In the genomic region with DNA sequence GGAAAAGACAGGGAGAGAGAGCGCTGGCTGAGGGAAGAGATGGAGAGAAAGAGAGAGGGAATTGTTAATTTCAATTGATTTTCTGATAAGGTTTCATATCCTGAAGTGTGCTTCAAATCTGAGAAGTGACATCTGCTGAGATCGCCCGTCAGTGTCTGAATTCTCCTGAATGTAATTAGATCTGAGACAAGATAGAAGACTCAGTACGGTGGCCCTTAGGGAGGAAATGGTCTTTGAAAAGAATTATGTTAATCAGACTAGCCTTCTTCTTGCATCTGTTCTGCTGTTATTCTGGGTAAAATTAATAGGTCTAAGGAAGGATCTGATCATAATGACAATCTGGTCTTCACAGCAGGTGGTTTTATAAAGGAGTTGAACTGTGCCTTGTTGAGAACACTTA, we compare ENCODE assay signal across 18 cellular contexts.
DNase-seq lines count a peak whose midpoint lies in the region; TF ChIP-seq lines count a peak whose summit lies in the region.
"Had no signal": no experiment of that assay in that cellular context is flagged by ENCODE, and none has a peak within 500 bp of the region (broad histone marks: within the 10 kb centered on the region; RNA-seq: fewer than 3 reads in every experiment).

No MANE protein-coding gene starts in this region.

- no peak overlapping the region for H2BK5ac ChIP-seq in H9 (ENCODE audit: insufficient read length, low read length)

- H3K27me3 Mint-ChIP-seq in H9 (ENCODE audit: low read depth) (peaks cover 15% of the 10 kb centered on the region), endodermal cell (ENCODE audit: insufficient read depth) (peaks cover 9% of the 10 kb centered on the region)
- H3K27me3 Mint-ChIP-seq in activated CD4-positive, alpha-beta memory T cell treated with anti-CD3 and anti-CD28 coated beads, Interleukin-2, amount 10 ng/mL, durations not matched to agents 7 days and 5 days: no peaks in the 10 kb centered on the region

- intact Hi-C loops in A673 (cut with micrococcal nuclease; ENCODE audit: unreplicated experiment): no loop called here

- H3K4me3 Mint-ChIP-seq in H9: peak overlapping the region; percentile 6 to 16; a peak in 1 of 5 replicates
- H3K4me3 Mint-ChIP-seq in endodermal cell: no peak overlapping the region
- H3K4me3 Mint-ChIP-seq in activated CD4-positive, alpha-beta memory T cell treated with anti-CD3 and anti-CD28 coated beads, Interleukin-2, amount 10 ng/mL, durations not matched to agents 7 days and 5 days: no peak overlapping the region
- H3K4me3 Mint-ChIP-seq: activated naive CD8-positive, alpha-beta T cell; activated T-helper 1 cell treated with anti-CD3 and anti-CD28 coated beads, Interleukin-12 subunit alpha, Interleukin-12 subunit beta, Interleukin-2, Interleukin-4 antibody, amounts not matched to agents 30 ng/mL and 10 ng/mL and 1 ng/mL, durations not matched to agents 14 hours and 24 hours and 36 hours had no signal

- no peaks in the 10 kb centered on the region for H3K23me2 ChIP-seq in H9 (ENCODE audit: insufficient read length, low read depth, low read length, poor library complexity, severe bottlenecking)

- H3K23ac ChIP-seq in H9 (ENCODE audit: insufficient read length, low read depth, low read length): no peak overlapping the region

- H2AK5ac ChIP-seq in H9 (ENCODE audit: insufficient read length, low read length): no peak overlapping the region

- H3K4ac ChIP-seq in H9 (ENCODE audit: low read depth, low read length): no peak overlapping the region

- H3K79me1 ChIP-seq in H9 (ENCODE audit: insufficient read depth, low read depth, low read length, poor library complexity, severe bottlenecking): no peaks in the 10 kb centered on the region

- H3K9me3 Mint-ChIP-seq in H9 (no peaks in the 10 kb centered on the region; a peak in 1 of 5 replicates), endodermal cell (peaks cover 4% of the 10 kb centered on the region)
- H3K9me3 Mint-ChIP-seq in activated CD4-positive, alpha-beta memory T cell treated with anti-CD3 and anti-CD28 coated beads, Interleukin-2, amount 10 ng/mL, durations not matched to agents 7 days and 5 days: no peaks in the 10 kb centered on the region
- H3K9me3 Mint-ChIP-seq: activated T-helper 1 cell treated with anti-CD3 and anti-CD28 coated beads, Interleukin-12 subunit alpha, Interleukin-12 subunit beta, Interleukin-2, Interleukin-4 antibody, amounts not matched to agents 30 ng/mL and 10 ng/mL and 1 ng/mL, durations not matched to agents 14 hours and 24 hours and 36 hours had no signal

- H3K56ac ChIP-seq in H9 (ENCODE audit: insufficient read length, low read depth, low read length): no peak overlapping the region

- no peak overlapping the region for H2BK20ac ChIP-seq in H9 (ENCODE audit: low read depth, low read length, poor library complexity, severe bottlenecking)

- H2BK120ac ChIP-seq in H9 (ENCODE audit: low read depth, low read length, poor library complexity, severe bottlenecking): no peak overlapping the region

- CTCF ChIA-PET in A673 (lab: Charles Lee): no interaction called here
- CTCF ChIA-PET in activated CD4-positive, alpha-beta memory T cell treated with anti-CD3 and anti-CD28 coated beads, Interleukin-2, amount 10 ng/mL, durations not matched to agents 7 days and 5 days (lab: Charles Lee): no interaction called here

- H2AFZ ChIP-seq in H9 (ENCODE audit: low read length): no peak overlapping the region

- H3K18ac ChIP-seq in H9 (ENCODE audit: insufficient read length, low read depth, low read length): no peak overlapping the region

- H3K27ac Mint-ChIP-seq in H9 (peak overlapping the region in 2 of 3 experiments; percentile 4 to 56; a peak in 3 of 7 replicates), endodermal cell (no peak overlapping the region)
- no peak overlapping the region for H3K27ac Mint-ChIP-seq in activated CD4-positive, alpha-beta memory T cell treated with anti-CD3 and anti-CD28 coated beads, Interleukin-2, amount 10 ng/mL, durations not matched to agents 7 days and 5 days
- H3K27ac Mint-ChIP-seq: activated naive CD8-positive, alpha-beta T cell; activated T-helper 1 cell treated with anti-CD3 and anti-CD28 coated beads, Interleukin-12 subunit alpha, Interleukin-12 subunit beta, Interleukin-2, Interleukin-4 antibody, amounts not matched to agents 30 ng/mL and 10 ng/mL and 1 ng/mL, durations not matched to agents 14 hours and 24 hours and 36 hours had no signal

- peaks cover 3% of the 10 kb centered on the region for H3K27me3 ChIP-seq in A673 (replicated peaks; ENCODE audit: insufficient read depth, low read depth, low read length, poor library complexity)
- H3K27me3 ChIP-seq in H9 (ENCODE audit: insufficient read depth, low read length): no peaks in the 10 kb centered on the region
- no peaks in the 10 kb centered on the region for H3K27me3 ChIP-seq in endodermal cell (ENCODE audit: control insufficient read depth, insufficient read depth, low read length, poor library complexity, severe bottlenecking)
- no peaks in the 10 kb centered on the region for H3K27me3 ChIP-seq in tibial nerve
- H3K27me3 ChIP-seq: right atrium auricular region, SJCRH30 had no signal

- TF ChIP-seq CTCF in A673 (conservative IDR thresholded peaks at IDR 0.05; ENCODE audit: low read depth, low read length) (no peak), H9 (conservative IDR thresholded peaks at IDR 0.05) (no peak), endodermal cell (conservative IDR thresholded peaks at IDR 0.05) (no peak), tibial nerve (IDR thresholded peaks at IDR 0.05) (no peak)

- H3K4me1 Mint-ChIP-seq in H9 (peaks cover 32 to 43% of the 10 kb centered on the region in 2 experiments), endodermal cell (peaks cover 15% of the 10 kb centered on the region)
- H3K4me1 Mint-ChIP-seq in activated CD4-positive, alpha-beta memory T cell treated with anti-CD3 and anti-CD28 coated beads, Interleukin-2, amount 10 ng/mL, durations not matched to agents 7 days and 5 days: peaks cover 4% of the 10 kb centered on the region

- no peaks in the 10 kb centered on the region for H3K36me3 ChIP-seq in A673 (ENCODE audit: insufficient read depth, low read length, poor library complexity, severe bottlenecking)
- no peaks in the 10 kb centered on the region for H3K36me3 ChIP-seq in endodermal cell (ENCODE audit: control insufficient read depth, insufficient read depth, low read length)
- no peaks in the 10 kb centered on the region for H3K36me3 ChIP-seq in tibial nerve
- H3K36me3 ChIP-seq: lower lobe of right lung, right atrium auricular region, SJCRH30 had no signal

- H3K4me1 ChIP-seq in A673 (ENCODE audit: insufficient read depth, low read length, poor library complexity, severe bottlenecking): peaks cover 15% of the 10 kb centered on the region
- H3K4me1 ChIP-seq in H9 (ENCODE audit: insufficient read depth, low read length): no peaks in the 10 kb centered on the region
- H3K4me1 ChIP-seq in endodermal cell (ENCODE audit: control insufficient read depth, insufficient read depth, low read length): no peaks in the 10 kb centered on the region
- H3K4me1 ChIP-seq in tibial nerve: no peaks in the 10 kb centered on the region
- H3K4me1 ChIP-seq: lower lobe of right lung, SJCRH30 had no signal

- WGBS in H9 (ENCODE audit: extremely low coverage, insufficient read length, low lambda C conversion rate): no CpG with 5 or more reads among the region's 4 CpGs
- WGBS in endodermal cell (ENCODE audit: insufficient coverage in 1 of 2, insufficient read length in 1 of 2), 2 experiments: 62 to 76% methylated on average over 3 to 4 of the region's 4 CpGs
- WGBS in tibial nerve, 2 donors: 38 to 48% methylated on average over 4 of the region's 4 CpGs

- peak overlapping the region; percentile 20 for H3K4me2 ChIP-seq in H9 (ENCODE audit: insufficient read depth, insufficient read length, low read length)

- H3K9ac ChIP-seq in H9 (ENCODE audit: extremely low read depth, insufficient read length, low read length) (no peak overlapping the region), endodermal cell (ENCODE audit: extremely low read depth, low read length, poor library complexity, severe bottlenecking) (no peak overlapping the region)

- H3K14ac ChIP-seq in H9 (ENCODE audit: insufficient read depth, low read length): no peak overlapping the region

- TF ChIP-seq EP300 in tibial nerve (IDR thresholded peaks at IDR 0.05): no peak

- no peak overlapping the region for H2BK15ac ChIP-seq in H9 (ENCODE audit: low read depth, low read length)

- H3K27ac ChIP-seq in A673 (ENCODE audit: low read depth, low read length, poor library complexity, severe bottlenecking) (no peak overlapping the region), H9 (ENCODE audit: insufficient read length, low read depth, low read length) (no peak overlapping the region), endodermal cell (ENCODE audit: low read depth, low read length) (peak overlapping the region; percentile 74), tibial nerve (no peak overlapping the region)
- H3K27ac ChIP-seq: lower lobe of right lung, right atrium auricular region, SJCRH30 had no signal

- H4K20me1 ChIP-seq in H9 (ENCODE audit: control insufficient read depth, insufficient read depth, insufficient read length): no peaks in the 10 kb centered on the region

- no peak overlapping the region for H2BK12ac ChIP-seq in H9 (ENCODE audit: insufficient read length, low read depth, low read length)

- no peaks in the 10 kb centered on the region for H3K79me2 ChIP-seq in H9 (ENCODE audit: insufficient read depth, low read length)

- H3K4me3 ChIP-seq in A673 (ENCODE audit: low read depth, low read length, poor library complexity, severe bottlenecking) (no peak overlapping the region), endodermal cell (ENCODE audit: low read length) (no peak overlapping the region), tibial nerve (no peak overlapping the region)
- H3K4me3 ChIP-seq: lower lobe of right lung, right atrium auricular region, SJCRH30 had no signal

- POLR2A ChIA-PET in A673 (lab: Charles Lee; ENCODE audit: low non-redundant PET): no interaction called here
- POLR2A ChIA-PET in activated CD4-positive, alpha-beta memory T cell treated with anti-CD3 and anti-CD28 coated beads, Interleukin-2, amount 10 ng/mL, durations not matched to agents 7 days and 5 days (lab: Charles Lee): no interaction called here

- no peak overlapping the region for H4K8ac ChIP-seq in H9 (replicated peaks; ENCODE audit: insufficient read length, low read depth, low read length)

- H3K9me3 ChIP-seq in A673 (ENCODE audit: low read depth, low read length, poor library complexity, severe bottlenecking): no peaks in the 10 kb centered on the region
- H3K9me3 ChIP-seq in H9 (ENCODE audit: control insufficient read depth, low read depth, low read length): no peaks in the 10 kb centered on the region
- H3K9me3 ChIP-seq in endodermal cell (ENCODE audit: control insufficient read depth, low read length): no peaks in the 10 kb centered on the region
- no peaks in the 10 kb centered on the region for H3K9me3 ChIP-seq in tibial nerve
- H3K9me3 ChIP-seq: lower lobe of right lung, right atrium auricular region, SJCRH30 had no signal

- no TSS peak for BruUV-seq in A673 (replicated peaks; lab: Mats Ljungman, UMichigan)

- DNase-seq in A673 (ENCODE audit: low spot score) (peak; percentile 80), H9 (no peak), NCI-H2171 (lab: John Stamatoyannopoulos, UW) (peak; percentile 31), endodermal cell (no peak), HuH-7.5 (ENCODE audit: low spot score) (no peak), RKO (ENCODE audit: low spot score) (no peak), tibial nerve (ENCODE audit: low spot score in 2 of 2) (no peak)
- no peak for DNase-seq in activated CD4-positive, alpha-beta memory T cell treated with anti-CD3 and anti-CD28 coated beads, Interleukin-2, amount 10 ng/mL, durations not matched to agents 7 days and 5 days
- DNase-seq: activated CD8-positive, alpha-beta memory T cell treated with anti-CD3 and anti-CD28 coated beads for 24 hours; head of caudate nucleus; KG1; lower lobe of right lung; NCI-H748 treated with DMSO at 0.1 percent for 48 hours; PC-3; SJCRH30 had no signal

- TF ChIP-seq POLR2A in tibial nerve (IDR thresholded peaks at IDR 0.05): no peak

- H4K5ac ChIP-seq in H9 (ENCODE audit: insufficient read length, low read depth, low read length): no peak overlapping the region

- no peak overlapping the region for H3T11ph ChIP-seq in H9 (ENCODE audit: low read length)

- H4K91ac ChIP-seq in H9 (ENCODE audit: insufficient read length, low read depth, low read length): no peak overlapping the region

- H3K36me3 Mint-ChIP-seq in H9 (ENCODE audit: insufficient read depth in 1 of 3, low read depth in 3 of 3) (peaks cover 0 to 4% (median 0%) of the 10 kb centered on the region in 3 experiments; a peak in 1 of 7 replicates), endodermal cell (ENCODE audit: low read depth) (no peaks in the 10 kb centered on the region)
- H3K36me3 Mint-ChIP-seq in activated CD4-positive, alpha-beta memory T cell treated with anti-CD3 and anti-CD28 coated beads, Interleukin-2, amount 10 ng/mL, durations not matched to agents 7 days and 5 days (ENCODE audit: low read depth): no peaks in the 10 kb centered on the region
- H3K36me3 Mint-ChIP-seq: activated naive CD8-positive, alpha-beta T cell had no signal

Comparison
In these comparisons a context has a peak if more than half of its experiments do, and no peak if none do; other contexts are left out.
1. DNase-seq: peak in A673 (single experiment) and NCI-H2171 (single experiment); none in H9 (single experiment), endodermal cell (single experiment), HuH-7.5 (single experiment), activated CD4-positive, alpha-beta memory T cell treated with anti-CD3 and anti-CD28 coated beads, Interleukin-2, amount 10 ng/mL, durations not matched to agents 7 days and 5 days (single experiment), RKO (single experiment) and tibial nerve (0 of 2).
2. H3K27ac Mint-ChIP-seq: peak in H9 (2 of 3); none in endodermal cell (single experiment) and activated CD4-positive, alpha-beta memory T cell treated with anti-CD3 and anti-CD28 coated beads, Interleukin-2, amount 10 ng/mL, durations not matched to agents 7 days and 5 days (single experiment).
3. H3K4me3 Mint-ChIP-seq: peak in H9 (2 of 2); none in endodermal cell (single experiment) and activated CD4-positive, alpha-beta memory T cell treated with anti-CD3 and anti-CD28 coated beads, Interleukin-2, amount 10 ng/mL, durations not matched to agents 7 days and 5 days (single experiment).